Comparison of ENCODE assay signal across 13 cellular contexts in genomic region chr22:44357296-44357961, GRCh38. TPM values are rescaled to one million over a fixed set of nuclear protein-coding genes. Genes with fewer than 3 reads are reported as not detected.
DNase-seq lines count a peak whose midpoint lies in the region; ATAC-seq, FAIRE-seq and TF ChIP-seq lines count a peak whose summit lies in the region.
"Had no signal": no experiment of that assay in that cellular context is flagged by ENCODE, and none has a peak within 500 bp of the region (broad histone marks: within the 10 kb centered on the region; RNA-seq: fewer than 3 reads in every experiment).

No MANE protein-coding gene starts in this region.

- no peak overlapping the region for H2BK20ac ChIP-seq in H1 (ENCODE audit: low read length)

- no peaks in the 10 kb centered on the region for H3K79me1 ChIP-seq in H1 (ENCODE audit: low read depth, low read length)

- no peak overlapping the region for H4K8ac ChIP-seq in H1 (ENCODE audit: extremely low read depth, insufficient read depth, low read length)

- no peak overlapping the region for H2AK5ac ChIP-seq in H1 (ENCODE audit: low read depth, low read length)

- H3K4me1 ChIP-seq in BE2C (0 out of 2 replicates have a peak, but pooled peaks cover 4% of the 10 kb centered on the region), Loucy (ENCODE audit: insufficient read depth, low read length, poor library complexity, severe bottlenecking) (peaks cover 10% of the 10 kb centered on the region), H1 (replicated peaks in 1 of 4; ENCODE audit: control insufficient read depth in 3 of 4, insufficient read depth in 4 of 4, low read length in 3 of 4) (peaks cover 0 to 5% (median 2%) of the 10 kb centered on the region in 4 experiments; a peak in 1 of 7 replicates)

- H3K9ac ChIP-seq in Loucy (ENCODE audit: low read depth, low read length, poor library complexity, severe bottlenecking) (peak overlapping the region; percentile 24), H1 (replicated peaks in 1 of 4; ENCODE audit: extremely low read depth in 1 of 4, low read depth in 3 of 4, low read length in 3 of 4) (no peak overlapping the region), neural cell (ENCODE audit: low read length) (no peak overlapping the region)

- FAIRE-seq in H1 (lab: Jason Lieb, UNC) = no peak

- H4K91ac ChIP-seq in H1 (replicated peaks; ENCODE audit: insufficient read length, low read length) = no peak overlapping the region

- H3K27me3 ChIP-seq in BE2C (no peaks in the 10 kb centered on the region), Loucy (ENCODE audit: insufficient read depth, low read length, poor library complexity, severe bottlenecking) (no peaks in the 10 kb centered on the region), H1 (replicated peaks in 1 of 4; ENCODE audit: control insufficient read depth in 3 of 4, extremely low read depth in 1 of 4, insufficient read depth in 3 of 4, low read length in 3 of 4) (no peaks in the 10 kb centered on the region), neural cell (ENCODE audit: insufficient read depth, low read depth, low read length) (no peaks in the 10 kb centered on the region)

- no peak overlapping the region for H3K27ac Mint-ChIP-seq in activated CD4-positive, alpha-beta T cell treated with anti-CD3 and anti-CD28 coated beads, Interleukin-2, amount 10 ng/mL, durations not matched to agents 24 days and 14 days

- H2BK12ac ChIP-seq in H1 (ENCODE audit: low read depth, low read length) = no peak overlapping the region

- H3K9me3 ChIP-seq in BE2C (no peaks in the 10 kb centered on the region), Loucy (ENCODE audit: insufficient read depth, low read depth, low read length) (no peaks in the 10 kb centered on the region), H1 (ENCODE audit: insufficient read depth in 2 of 2, low read depth in 1 of 2, low read length in 1 of 2) (no peaks in the 10 kb centered on the region), neural cell (ENCODE audit: low read length) (no peaks in the 10 kb centered on the region)

- POLR2A ChIA-PET in H1 (lab: Charles Lee; ENCODE audit: partially characterized antibody) = interaction anchor here (0.5 kb wide), 1 partner anchor 745 kb away, joined by 3 read pairs; no protein-coding TSS in a partner anchor

- ATAC-seq in HG03097 (IDR thresholded peaks at IDR 0.05; ENCODE audit: low FRiP score, unreplicated experiment) (no peak), HG03196 (IDR thresholded peaks at IDR 0.05; ENCODE audit: unreplicated experiment) (no peak)

- no peak overlapping the region for H3K56ac ChIP-seq in H1 (replicated peaks; ENCODE audit: insufficient read length, low read depth, low read length)

- no peaks in the 10 kb centered on the region for H3K4me1 Mint-ChIP-seq in activated CD4-positive, alpha-beta T cell treated with anti-CD3 and anti-CD28 coated beads, Interleukin-2, amount 10 ng/mL, durations not matched to agents 24 days and 14 days

- no peaks in the 10 kb centered on the region for H3F3A ChIP-seq in Loucy (ENCODE audit: low read depth)
- no peaks in the 10 kb centered on the region for H3F3A ChIP-seq in neural cell (ENCODE audit: insufficient read depth, low read length, poor library complexity, severe bottlenecking)

- peaks cover 6% of the 10 kb centered on the region for H3K27me3 Mint-ChIP-seq in activated CD4-positive, alpha-beta T cell treated with anti-CD3 and anti-CD28 coated beads, Interleukin-2, amount 10 ng/mL, durations not matched to agents 24 days and 14 days

- H3K9me3 Mint-ChIP-seq in activated CD4-positive, alpha-beta T cell treated with anti-CD3 and anti-CD28 coated beads, Interleukin-2, amount 10 ng/mL, durations not matched to agents 24 days and 14 days = no peaks in the 10 kb centered on the region

- CTCF ChIA-PET in H1 (lab: Charles Lee; ENCODE audit: partially characterized antibody) = interaction anchor here (0.6 to 2.4 kb wide), 25 partner anchors 8 to 474 kb away, joined by 3 to 20 read pairs (median 3); no protein-coding TSS in a partner anchor

- no peak overlapping the region for H2BK120ac ChIP-seq in H1 (replicated peaks; ENCODE audit: low read depth, low read length)

- H2AFZ ChIP-seq in Loucy (ENCODE audit: low read length) (no peak overlapping the region), H1 (ENCODE audit: low read length) (no peak overlapping the region), neural cell (ENCODE audit: low read depth, low read length) (no peak overlapping the region)

- H4K5ac ChIP-seq in H1 (ENCODE audit: insufficient read length, low read depth, low read length) = no peak overlapping the region

- H3K36me3 Mint-ChIP-seq in activated CD4-positive, alpha-beta T cell treated with anti-CD3 and anti-CD28 coated beads, Interleukin-2, amount 10 ng/mL, durations not matched to agents 24 days and 14 days (ENCODE audit: low read depth) = no peaks in the 10 kb centered on the region

- no peaks in the 10 kb centered on the region for H4K20me1 ChIP-seq in Loucy (ENCODE audit: insufficient read depth, low read length, poor library complexity, severe bottlenecking)
- H4K20me1 ChIP-seq in H1 (replicated peaks in 1 of 2; ENCODE audit: control insufficient read depth in 1 of 2, insufficient read depth in 2 of 2, low read length in 2 of 2) = no peaks in the 10 kb centered on the region
- no peaks in the 10 kb centered on the region for H4K20me1 ChIP-seq in neural cell (ENCODE audit: insufficient read depth)

- H3K9me2 ChIP-seq in Loucy (replicated peaks; ENCODE audit: low read depth, low read length) (no peaks in the 10 kb centered on the region), neural cell (ENCODE audit: insufficient read depth, low read length) (no peaks in the 10 kb centered on the region)

- no peaks in the 10 kb centered on the region for H3K79me2 ChIP-seq in Loucy (ENCODE audit: insufficient read depth, low read length)
- H3K79me2 ChIP-seq in H1 (ENCODE audit: control insufficient read depth in 1 of 2, insufficient read depth in 2 of 2, low read length in 2 of 2) = no peaks in the 10 kb centered on the region
- no peaks in the 10 kb centered on the region for H3K79me2 ChIP-seq in neural cell (replicated peaks; ENCODE audit: insufficient read depth, low read length)

- H3K4me2 ChIP-seq in Loucy (ENCODE audit: low read depth, low read length, poor library complexity, severe bottlenecking) (no peak overlapping the region), H1 (ENCODE audit: insufficient read depth in 1 of 2, low read depth in 2 of 2, low read length in 2 of 2) (no peak overlapping the region), neural cell (ENCODE audit: low read length) (no peak overlapping the region)

- DNase-seq in BE2C (peak; percentile 20), H1 (ENCODE audit: low read depth in 1 of 2, low spot score in 2 of 2) (no peak), ACHN (no peak)
- no peak for DNase-seq in activated CD4-positive, alpha-beta T cell treated with anti-CD3 and anti-CD28 coated beads, Interleukin-2, amount 10 ng/mL, durations not matched to agents 24 days and 14 days
- DNase-seq: NCI-H1105 treated with DMSO at 0.1 percent for 48 hours; NCI-H510A; SIG-M5; stimulated activated CD4-positive, alpha-beta T cell treated with anti-CD3 and anti-CD28 coated beads, Interleukin-4, amount 100 ng/mL, for 4 hours had no signal

- TF ChIP-seq CTCF in BE2C (IDR thresholded peaks at IDR 0.05; ENCODE audit: low read depth, low read length) = peak; percentile 32
- peak; percentile 65 for TF ChIP-seq CTCF in Loucy (conservative IDR thresholded peaks at IDR 0.05; ENCODE audit: low read length)
- peak; percentile 42 to 66 (median 58) for TF ChIP-seq CTCF in H1 (IDR thresholded peaks at IDR 0.05; ENCODE audit: control extremely low read depth in 1 of 3, insufficient read depth in 1 of 3, low read depth in 1 of 3, low read length in 3 of 3)
- TF ChIP-seq CTCF in neural cell (IDR thresholded peaks at IDR 0.05; ENCODE audit: poor library complexity, severe bottlenecking) = peak; percentile 46

- no peak for TF ChIP-seq EP300 in H1 (IDR thresholded peaks at IDR 0.05; ENCODE audit: borderline replicate concordance in 1 of 2, low read depth in 2 of 2, low read length in 2 of 2)
- TF ChIP-seq EP300 in neural cell (conservative IDR thresholded peaks at IDR 0.05; ENCODE audit: poor library complexity, severe bottlenecking) = no peak

- H2BK15ac ChIP-seq in H1 (ENCODE audit: low read length) = no peak overlapping the region

- no peak overlapping the region for H3K14ac ChIP-seq in H1 (ENCODE audit: insufficient read length)

- H3K27ac ChIP-seq in H1 (ENCODE audit: low read depth, low read length) (no peak overlapping the region), neural cell (ENCODE audit: low read length) (no peak overlapping the region)
- H3K27ac ChIP-seq: VCaP had no signal

- no peak overlapping the region for H2BK5ac ChIP-seq in H1 (ENCODE audit: low read depth, low read length)

- WGBS in H1 (ENCODE audit: extremely low coverage in 1 of 2, insufficient coverage in 1 of 2, insufficient read length in 1 of 2, insufficient replicate concordance in 2 of 2, low coverage in 1 of 2, low lambda C conversion rate in 2 of 2, missing lambda C conversion rate in 1 of 2), 2 experiments = 84% methylated on average over 10 of the region's 10 CpGs; no CpG with 5 or more reads in 1 of the 2 experiments

- H3K4me3 ChIP-seq in BE2C (ENCODE audit: low read depth, low read length) (no peak overlapping the region), Loucy (ENCODE audit: low read length, poor library complexity, severe bottlenecking) (no peak overlapping the region), H1 (ENCODE audit: extremely low read depth in 1 of 4, insufficient read depth in 2 of 4, low read depth in 3 of 4, low read length in 4 of 4) (no peak overlapping the region), neural cell (ENCODE audit: low read length) (no peak overlapping the region)

- no peak for TF ChIP-seq POLR2A in H1 (IDR thresholded peaks at IDR 0.05; ENCODE audit: control extremely low read depth in 1 of 2, low read depth in 2 of 2, low read length in 2 of 2)

- H3K23me2 ChIP-seq in H1 (ENCODE audit: low read depth, low read length) = no peaks in the 10 kb centered on the region

- no peak overlapping the region for H3K23ac ChIP-seq in H1 (ENCODE audit: insufficient read length)

- in situ Hi-C loops in ACHN (cut with HindIII; ENCODE audit: low pct_ligation_motif_present, low pct_unique_long_range_greater_than_20kb, low sequenced_read_pairs) = no loop called here

- no peak overlapping the region for H3K18ac ChIP-seq in H1 (ENCODE audit: extremely low read depth, low read length)

- TF ChIP-seq RAD21 in H1 (IDR thresholded peaks at IDR 0.05 in 1 of 2, conservative IDR thresholded peaks at IDR 0.05 in 1 of 2; ENCODE audit: low read depth in 2 of 2, low read length in 2 of 2) (peak; percentile 71 to 74), neural cell (conservative IDR thresholded peaks at IDR 0.05) (peak; percentile 51)

- H3K4me3 Mint-ChIP-seq in activated CD4-positive, alpha-beta T cell treated with anti-CD3 and anti-CD28 coated beads, Interleukin-2, amount 10 ng/mL, durations not matched to agents 24 days and 14 days = no peak overlapping the region

- H3K36me3 ChIP-seq in BE2C (no peaks in the 10 kb centered on the region), Loucy (ENCODE audit: insufficient read depth, low read length) (no peaks in the 10 kb centered on the region), H1 (ENCODE audit: control insufficient read depth in 2 of 4, insufficient read depth in 4 of 4, low read length in 3 of 4) (no peaks in the 10 kb centered on the region), neural cell (ENCODE audit: insufficient read depth, low read length) (no peaks in the 10 kb centered on the region)

- no peak overlapping the region for H3K4ac ChIP-seq in H1 (replicated peaks; ENCODE audit: insufficient read length, low read depth, low read length)

- intact Hi-C loops in activated CD4-positive, alpha-beta T cell treated with anti-CD3 and anti-CD28 coated beads, Interleukin-2, amount 10 ng/mL, durations not matched to agents 24 days and 14 days (cut with micrococcal nuclease) = no loop called here

RNA-seq across cellular contexts. Expression of gene SHISAL1, which starts 44.7 kb away (rescaled TPM):
- not detected for polyA plus RNA-seq in BE2C (2012; ENCODE audit: insufficient read depth, insufficient read length, low read depth)
- 5.4 and 5.8 TPM in 2 replicates for total RNA-seq in H1 (2021; fragmentation: NEBNext Ultra II Directional; extraction: Animal tissue kit (Norgen Biotek cat#: 25700))
- polyA plus RNA-seq in H1 (2011; rRNA removed) (2.4 and 3.7 TPM in 2 replicates), neural cell (15.4 and 21.6 TPM in 2 replicates)
- polyA plus RNA-seq in H1 (2011; cell fraction: cytosol; rRNA removed) = 2.7 TPM
- polyA plus RNA-seq in H1 (2011; cell fraction: nucleus; rRNA removed) = 3.0 TPM
- 4.3 to 5.6 TPM (median 5.0 TPM) in 4 replicates for polyA plus RNA-seq in H1 (2012, experiment 1 of 2)
- 3.5 TPM for polyA plus RNA-seq in H1 (2012, experiment 2 of 2)
- polyA plus RNA-seq in H1 (2013, experiment 1 of 2) = 2.3 TPM
- polyA plus RNA-seq in H1 (2013, experiment 2 of 2) = 2.5 TPM
- polyA minus RNA-seq in H1 (2011; rRNA and poly(A)+ RNA removed) = 7.7 and 11.4 TPM in 2 replicates
- polyA minus RNA-seq in H1 (2011; cell fraction: cytosol; rRNA and poly(A)+ RNA removed) = 2.6 TPM
- 2.2 TPM for polyA minus RNA-seq in H1 (2011; cell fraction: nucleus; rRNA and poly(A)+ RNA removed)
- 34.1 and 38.3 TPM in 2 replicates for polyA minus RNA-seq in neural cell
- total RNA-seq in activated CD4-positive, alpha-beta T cell treated with anti-CD3 and anti-CD28 coated beads, Interleukin-2, amount 10 ng/mL, durations not matched to agents 24 days and 14 days = not detected in 2 replicates
